In the genomic region with DNA sequence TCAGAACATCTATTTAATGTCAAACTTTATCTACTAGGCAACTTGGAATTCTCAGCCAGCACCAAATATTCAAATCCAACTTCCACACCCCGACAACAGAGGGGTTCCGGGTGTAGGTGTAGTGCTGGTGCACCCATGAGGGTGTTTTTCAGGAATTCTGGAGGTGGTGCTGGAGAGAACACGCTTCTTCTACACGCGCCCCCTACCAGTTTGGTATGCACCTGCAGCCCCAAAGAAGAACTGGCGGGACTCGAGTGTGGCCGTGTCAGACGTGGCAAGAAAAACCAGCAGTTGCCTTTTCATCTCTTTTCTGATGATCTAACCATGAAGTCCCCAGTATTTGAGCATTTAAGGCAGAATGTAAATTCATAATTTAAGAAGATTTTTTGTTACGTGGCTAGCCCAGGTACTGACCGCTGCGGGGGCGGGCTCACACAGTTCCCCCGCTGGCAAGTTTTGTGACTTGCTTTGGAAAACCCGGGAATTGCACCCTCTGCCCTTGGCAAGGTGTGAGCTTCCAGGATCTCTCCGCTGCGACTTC, we compare ENCODE assay signal across 8 cellular contexts. TPM values are rescaled to one million over a fixed set of nuclear protein-coding genes. Genes with fewer than 3 reads are reported as not detected.
DNase-seq lines count a peak whose midpoint lies in the region; ATAC-seq, FAIRE-seq and TF ChIP-seq lines count a peak whose summit lies in the region.

No MANE protein-coding gene starts in this region.

- H4K20me1 ChIP-seq in HepG2 (ENCODE audit: insufficient read depth, low read length), result no peaks in the 10 kb centered on the region

- CTCF ChIA-PET in HepG2 (lab: Yijun Ruan, JAX; ENCODE audit: low intra/inter-chr PET ratio, low total read pairs), result interaction anchor here (1.7 to 2.1 kb wide), 2 partner anchors 32 to 117 kb away, joined by 6 to 8 read pairs; partner anchors contain the start of gene RWDD3

- H3K4me2 ChIP-seq in HepG2 (ENCODE audit: low read depth, low read length), result peak overlapping the region; percentile 83

- peak overlapping the region; percentile 54 for H2AFZ ChIP-seq in HepG2 (ENCODE audit: low read length)

- no TSS peak for BruUV-seq in HepG2 (replicated peaks; lab: Mats Ljungman, UMichigan)

- ATAC-seq in GM18868 (IDR thresholded peaks at IDR 0.05; ENCODE audit: unreplicated experiment), result peak; percentile 72
- ATAC-seq in HG03159 (IDR thresholded peaks at IDR 0.05; ENCODE audit: unreplicated experiment), result peak; percentile 73
- ATAC-seq in HepG2, result peak; percentile 82

- H3K27ac ChIP-seq in coronary artery (peak overlapping the region; percentile 73 to 90), HepG2 (ENCODE audit: extremely low read length, insufficient read depth, low read length) (peak overlapping the region; percentile 88)

- H3K36me3 ChIP-seq in HepG2 (replicated peaks in 1 of 2; ENCODE audit: control insufficient read depth in 1 of 2, insufficient read depth in 2 of 2, low read length in 2 of 2), result no peaks in the 10 kb centered on the region

- H3K79me2 ChIP-seq in HepG2 (ENCODE audit: insufficient read depth, low read length), result peaks cover 17% of the 10 kb centered on the region

- peak; percentile 55 for TF ChIP-seq CTCF in coronary artery (IDR thresholded peaks at IDR 0.05)
- peak; percentile 83 for TF ChIP-seq CTCF in HepG2 (CRISPR knock-in tag; IDR thresholded peaks at IDR 0.05)

- intact Hi-C loops in HepG2 (cut with micrococcal nuclease; ENCODE audit: unreplicated experiment), result loop anchor here (1.0 to 2.0 kb wide), 3 partner anchors 30 to 118 kb away; partner anchors contain the start of gene RWDD3

- peak overlapping the region; percentile 90 for H3K9ac ChIP-seq in HepG2 (ENCODE audit: insufficient read depth, low read depth, low read length)

- TF ChIP-seq POLR2A in HepG2 (IDR thresholded peaks at IDR 0.05; ENCODE audit: insufficient read depth in 1 of 2, low read depth in 2 of 2, low read length in 2 of 2), result no peak

- in situ Hi-C loops in ACHN (cut with HindIII; ENCODE audit: low pct_ligation_motif_present, low pct_unique_long_range_greater_than_20kb, low sequenced_read_pairs) (no loop called here), HepG2 (cut with HindIII; ENCODE audit: extremely low pct_ligation_motif_present, low pct_unique_long_range_greater_than_20kb) (no loop called here)

- H3K27me3 ChIP-seq in HepG2 (ENCODE audit: control insufficient read depth in 1 of 2, insufficient read depth in 2 of 2, low read length in 2 of 2), result no peaks in the 10 kb centered on the region; a peak in 1 of 5 replicates

- POLR2A ChIA-PET in HepG2 (lab: Yijun Ruan, JAX), result interaction anchor here (0.7 to 5.3 kb wide), 5 partner anchors 9 to 117 kb away, joined by 3 to 26 read pairs (median 6); partner anchors contain the start of genes ALG14 and RWDD3

- H3K9me3 ChIP-seq in HepG2 (ENCODE audit: low read length), result no peaks in the 10 kb centered on the region

- peak; percentile 74 for FAIRE-seq in HepG2 (lab: Jason Lieb, UNC)

- DNase-seq in ACHN, result peak; percentile 83
- DNase-seq in NCI-H226, result peak; percentile 76
- DNase-seq in activated CD4-positive, alpha-beta T cell treated with anti-CD3 and anti-CD28 coated beads for 24 hours (ENCODE audit: low read depth in 2 of 2), result peak; percentile 25 to 31
- DNase-seq in coronary artery (ENCODE audit: low spot score), result peak; percentile 77
- peak; percentile 77 for DNase-seq in HepG2 (ENCODE audit: low spot score)
- peak; percentile 50 for DNase-seq in stimulated activated CD4-positive, alpha-beta T cell treated with anti-CD3 and anti-CD28 coated beads, Interleukin-4, amount 100 ng/mL, for 24 hours

- peaks cover 56% of the 10 kb centered on the region for H3K4me1 ChIP-seq in HepG2 (ENCODE audit: insufficient read depth, low read length)

- WGBS in HepG2 (ENCODE audit: low lambda C conversion rate), result 0% methylated on average over 14 of the region's 17 CpGs

- peak; percentile 33 for TF ChIP-seq RAD21 in HepG2 (CRISPR knock-in tag; IDR thresholded peaks at IDR 0.05)

- H3K4me3 ChIP-seq in coronary artery, result peak overlapping the region; percentile 97
- H3K4me3 ChIP-seq in HepG2 (replicated peaks in 1 of 3; ENCODE audit: insufficient read depth in 1 of 3, low read depth in 2 of 3, low read length in 3 of 3), result peak overlapping the region; percentile 72 to 92 (median 89)

- TF ChIP-seq EP300 in HepG2 (IDR thresholded peaks at IDR 0.05; ENCODE audit: low read depth in 2 of 2, low read length in 2 of 2) (no peak), HepG2 (CRISPR knock-in tag; IDR thresholded peaks at IDR 0.05; ENCODE audit: borderline replicate concordance) (no peak)

TF ChIP-seq in HepG2, 621 proteins besides CTCF, POLR2A, EP300 and RAD21 (continues in another document):
- no peak for TF ChIP-seq U2AF2 (IDR thresholded peaks at IDR 0.05; ENCODE audit: low read depth, low read length)
- TF ChIP-seq PLSCR1 (CRISPR knock-in tag; IDR thresholded peaks at IDR 0.05; ENCODE audit: borderline replicate concordance), result no peak
- TF ChIP-seq, protein P1, sequence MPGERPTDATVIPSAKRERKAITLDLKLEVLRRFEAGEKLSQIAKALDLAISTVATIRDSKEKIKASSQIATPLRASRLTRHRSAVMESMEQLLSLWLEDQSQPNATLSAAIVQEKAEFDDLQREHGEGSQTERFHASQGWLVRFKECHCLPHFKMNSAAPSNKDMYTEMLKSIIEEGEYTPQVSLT (CRISPR knock-in tag; IDR thresholded peaks at IDR 0.05; ENCODE audit: borderline replicate concordance, low read depth), result no peak
- no peak for TF ChIP-seq ZBTB8A (CRISPR knock-in tag; IDR thresholded peaks at IDR 0.05; ENCODE audit: borderline replicate concordance, low read depth)
- no peak for TF ChIP-seq ZNF652 (CRISPR knock-in tag; IDR thresholded peaks at IDR 0.05; ENCODE audit: borderline replicate concordance, low read depth)
- no peak for TF ChIP-seq HDAC2 (CRISPR knock-in tag; IDR thresholded peaks at IDR 0.05)
- TF ChIP-seq PTBP1 (IDR thresholded peaks at IDR 0.05; ENCODE audit: low read depth, low read length, poor library complexity, severe bottlenecking), result no peak
- TF ChIP-seq RBFOX2 (IDR thresholded peaks at IDR 0.05; ENCODE audit: low read depth, low read length), result no peak

RNA-seq across cellular contexts. Expression of gene TLCD4, which starts 0.4 kb away (rescaled TPM):
- total RNA-seq in HepG2 (2016; rRNA removed; fragmentation: Illumina TruSeq; extraction: Trizol), result 11.9 and 14.5 TPM in 2 replicates
- 71.5 and 79.3 TPM in 2 replicates for total RNA-seq in HepG2 (2016; cell fraction: cytosol; rRNA removed; fragmentation: Illumina TruSeq; extraction: Trizol; ENCODE audit: low read depth)
- 15.0 and 17.4 TPM in 2 replicates for total RNA-seq in HepG2 (2016; cell fraction: insoluble cytoplasmic fraction; rRNA removed; fragmentation: Illumina TruSeq; extraction: Trizol)
- total RNA-seq in HepG2 (2016; cell fraction: membrane; rRNA removed; fragmentation: Illumina TruSeq; extraction: Trizol), result 26.6 and 27.6 TPM in 2 replicates
- 10.3 and 10.9 TPM in 2 replicates for total RNA-seq in HepG2 (2016; cell fraction: nucleus; rRNA removed; fragmentation: Illumina TruSeq; extraction: Trizol)
- polyA plus RNA-seq in HepG2 (2011; rRNA removed), result 4.1 and 4.7 TPM in 2 replicates
- 1.9 and 3.6 TPM in 2 replicates for polyA plus RNA-seq in HepG2 (2011; cell fraction: cytosol; rRNA removed)
- polyA plus RNA-seq in HepG2 (2011; cell fraction: nucleus; rRNA removed), result 1.00 and 1.9 TPM in 2 replicates
- 10.2 and 17.7 TPM in 2 replicates for polyA plus RNA-seq in HepG2 (2012)
- polyA plus RNA-seq in HepG2 (2016; cell fraction: cytosol; fragmentation: Illumina TruSeq; extraction: Trizol; ENCODE audit: low read depth), result 2.5 and 3.6 TPM in 2 replicates
- polyA plus RNA-seq in HepG2 (2016; cell fraction: insoluble cytoplasmic fraction; fragmentation: Illumina TruSeq; extraction: Trizol; ENCODE audit: low read depth), result 9.3 and 10.5 TPM in 2 replicates
- polyA plus RNA-seq in HepG2 (2016; cell fraction: membrane; fragmentation: Illumina TruSeq; extraction: Trizol; ENCODE audit: low read depth), result 6.3 and 7.5 TPM in 2 replicates
- polyA plus RNA-seq in HepG2 (2016; cell fraction: nucleus; fragmentation: Illumina TruSeq; extraction: Trizol; ENCODE audit: insufficient read depth, low read depth), result 9.9 and 11.4 TPM in 2 replicates
- polyA minus RNA-seq in HepG2 (2011; rRNA and poly(A)+ RNA removed; ENCODE audit: low replicate concordance), result 7.5 and 9.8 TPM in 2 replicates
- polyA minus RNA-seq in HepG2 (2011; cell fraction: cytosol; rRNA and poly(A)+ RNA removed), result 9.3 and 10.9 TPM in 2 replicates
- polyA minus RNA-seq in HepG2 (2011; cell fraction: nucleus; rRNA and poly(A)+ RNA removed), result 7.2 and 7.9 TPM in 2 replicates

RNA-seq across cellular contexts. Expression of gene ALG14, which starts 44.0 kb away (rescaled TPM):
- 6.1 and 12.7 TPM in 2 replicates for total RNA-seq in HepG2 (2016; rRNA removed; fragmentation: Illumina TruSeq; extraction: Trizol)
- total RNA-seq in HepG2 (2016; cell fraction: cytosol; rRNA removed; fragmentation: Illumina TruSeq; extraction: Trizol; ENCODE audit: low read depth), result 2.6 and 6.2 TPM in 2 replicates
- total RNA-seq in HepG2 (2016; cell fraction: insoluble cytoplasmic fraction; rRNA removed; fragmentation: Illumina TruSeq; extraction: Trizol), result 7.8 and 11.4 TPM in 2 replicates
- total RNA-seq in HepG2 (2016; cell fraction: membrane; rRNA removed; fragmentation: Illumina TruSeq; extraction: Trizol), result 4.5 and 4.8 TPM in 2 replicates
- total RNA-seq in HepG2 (2016; cell fraction: nucleus; rRNA removed; fragmentation: Illumina TruSeq; extraction: Trizol), result 5.6 and 13.0 TPM in 2 replicates
- polyA plus RNA-seq in HepG2 (2011; rRNA removed), result 4.5 and 5.5 TPM in 2 replicates
- polyA plus RNA-seq in HepG2 (2011; cell fraction: cytosol; rRNA removed), result 1.9 and 2.6 TPM in 2 replicates
- 1.2 and 2.2 TPM in 2 replicates for polyA plus RNA-seq in HepG2 (2011; cell fraction: nucleus; rRNA removed)
- 3.5 and 6.1 TPM in 2 replicates for polyA plus RNA-seq in HepG2 (2012)
- 3.2 and 3.5 TPM in 2 replicates for polyA plus RNA-seq in HepG2 (2016; cell fraction: cytosol; fragmentation: Illumina TruSeq; extraction: Trizol; ENCODE audit: low read depth)
- polyA plus RNA-seq in HepG2 (2016; cell fraction: insoluble cytoplasmic fraction; fragmentation: Illumina TruSeq; extraction: Trizol; ENCODE audit: low read depth), result 7.9 and 10.9 TPM in 2 replicates
- polyA plus RNA-seq in HepG2 (2016; cell fraction: membrane; fragmentation: Illumina TruSeq; extraction: Trizol; ENCODE audit: low read depth), result 4.2 and 7.1 TPM in 2 replicates
- 10.4 and 11.9 TPM in 2 replicates for polyA plus RNA-seq in HepG2 (2016; cell fraction: nucleus; fragmentation: Illumina TruSeq; extraction: Trizol; ENCODE audit: insufficient read depth, low read depth)
- polyA minus RNA-seq in HepG2 (2011; rRNA and poly(A)+ RNA removed; ENCODE audit: low replicate concordance), result 13.9 and 20.9 TPM in 2 replicates
- 0.62 and 3.3 TPM in 2 replicates for polyA minus RNA-seq in HepG2 (2011; cell fraction: cytosol; rRNA and poly(A)+ RNA removed)
- polyA minus RNA-seq in HepG2 (2011; cell fraction: nucleus; rRNA and poly(A)+ RNA removed), result 4.2 and 5.0 TPM in 2 replicates

Comparison
In these comparisons a context has a peak if more than half of its experiments do, and no peak if none do; other contexts are left out.
1. Peak in every context shown above with its lines: DNase-seq, ATAC-seq, H3K4me3 ChIP-seq and H3K27ac ChIP-seq.
2. DNase-seq: peak in every context shown above with its lines; median percentile 83 in ACHN; 77 in coronary artery; 77 in HepG2; 76 in NCI-H226; 50 in stimulated activated CD4-positive, alpha-beta T cell treated with anti-CD3 and anti-CD28 coated beads, Interleukin-4, amount 100 ng/mL, for 24 hours; 28 in activated CD4-positive, alpha-beta T cell treated with anti-CD3 and anti-CD28 coated beads for 24 hours.